In genomic region chr5:28648108-28648507, GRCh38 we compare ENCODE assay signal across 14 cellular contexts.
A peak's percentile ranks its signal among the peaks of the same experiment; 100 is the strongest.
DNase-seq lines count a peak whose midpoint lies in the region; ATAC-seq, FAIRE-seq and TF ChIP-seq lines count a peak whose summit lies in the region.
"Had no signal": no experiment of that assay in that cellular context is flagged by ENCODE, and none has a peak within 500 bp of the region (broad histone marks: within the 10 kb centered on the region; RNA-seq: fewer than 3 reads in every experiment).

No MANE protein-coding gene starts in this region.

- H4K5ac ChIP-seq in H1 (ENCODE audit: insufficient read length, low read depth, low read length) = no peak overlapping the region

- H2AFZ ChIP-seq in OCI-LY3 (ENCODE audit: low read depth, low read length) (0 out of 2 replicates have a peak overlapping the region, but pooled peaks have one; percentile 39), H1 (ENCODE audit: low read length) (peak overlapping the region; percentile 84)

- H2BK120ac ChIP-seq in H1 (replicated peaks; ENCODE audit: low read depth, low read length) = no peak overlapping the region

- H3K18ac ChIP-seq in H1 (ENCODE audit: extremely low read depth, low read length) = no peak overlapping the region

- H3K79me2 ChIP-seq in OCI-LY3 (ENCODE audit: low read length) = no peaks in the 10 kb centered on the region
- no peaks in the 10 kb centered on the region for H3K79me2 ChIP-seq in H1 (ENCODE audit: control insufficient read depth in 1 of 2, insufficient read depth in 2 of 2, low read length in 2 of 2)

- TF ChIP-seq RAD21 in H1 (IDR thresholded peaks at IDR 0.05 in 1 of 2, conservative IDR thresholded peaks at IDR 0.05 in 1 of 2; ENCODE audit: low read depth in 2 of 2, low read length in 2 of 2) = 0 out of 4 replicates have a peak, but pooled peaks have one; percentile 4 to 14

- no peak overlapping the region for H2BK15ac ChIP-seq in H1 (ENCODE audit: low read length)

- H3K9me3 ChIP-seq in OCI-LY3 (ENCODE audit: insufficient read depth, low read length) (no peaks in the 10 kb centered on the region), H1 (ENCODE audit: insufficient read depth in 2 of 2, low read depth in 1 of 2, low read length in 1 of 2) (no peaks in the 10 kb centered on the region), upper lobe of left lung (no peaks in the 10 kb centered on the region)
- H3K9me3 ChIP-seq: esophagus squamous epithelium had no signal

- no peaks in the 10 kb centered on the region for H3K4me1 ChIP-seq in OCI-LY3 (ENCODE audit: low read length)
- H3K4me1 ChIP-seq in H1 (replicated peaks in 1 of 4; ENCODE audit: control insufficient read depth in 3 of 4, insufficient read depth in 4 of 4, low read length in 3 of 4) = no peaks in the 10 kb centered on the region
- H3K4me1 ChIP-seq in upper lobe of left lung = no peaks in the 10 kb centered on the region
- H3K4me1 ChIP-seq: esophagus squamous epithelium had no signal

- no peaks in the 10 kb centered on the region for H3K27me3 ChIP-seq in OCI-LY3 (ENCODE audit: low read depth, low read length)
- H3K27me3 ChIP-seq in H1 (replicated peaks in 1 of 4; ENCODE audit: control insufficient read depth in 3 of 4, extremely low read depth in 1 of 4, insufficient read depth in 3 of 4, low read length in 3 of 4) = no peaks in the 10 kb centered on the region
- H3K27me3 ChIP-seq in upper lobe of left lung = no peaks in the 10 kb centered on the region
- H3K27me3 ChIP-seq: esophagus squamous epithelium had no signal

- H3K23ac ChIP-seq in H1 (ENCODE audit: insufficient read length) = no peak overlapping the region

- H2AK5ac ChIP-seq in H1 (ENCODE audit: low read depth, low read length) = no peak overlapping the region

- CTCF ChIA-PET in H1 (lab: Charles Lee; ENCODE audit: partially characterized antibody) = interaction anchor here (1.0 to 1.2 kb wide), 4 partner anchors 24 to 174 kb away, joined by 3 to 4 read pairs (median 3); no protein-coding TSS in a partner anchor

- H3K36me3 ChIP-seq in OCI-LY3 (replicated peaks; ENCODE audit: low read depth, low read length) (no peaks in the 10 kb centered on the region), H1 (ENCODE audit: control insufficient read depth in 2 of 4, insufficient read depth in 4 of 4, low read length in 3 of 4) (no peaks in the 10 kb centered on the region), upper lobe of left lung (no peaks in the 10 kb centered on the region)
- H3K36me3 ChIP-seq: esophagus squamous epithelium had no signal

- H3K27ac ChIP-seq in OCI-LY3 (ENCODE audit: low read length) (no peak overlapping the region), H1 (ENCODE audit: low read depth, low read length) (no peak overlapping the region), upper lobe of left lung (no peak overlapping the region)
- H3K27ac ChIP-seq: esophagus squamous epithelium had no signal

- 92% methylated on average over 2 of the region's 2 CpGs; no CpG with 5 or more reads in 1 of the 2 experiments for WGBS in H1 (ENCODE audit: extremely low coverage in 1 of 2, insufficient coverage in 1 of 2, insufficient read length in 1 of 2, insufficient replicate concordance in 2 of 2, low coverage in 1 of 2, low lambda C conversion rate in 2 of 2, missing lambda C conversion rate in 1 of 2), 2 experiments
- 80 to 86% methylated on average over 2 of the region's 2 CpGs for WGBS in upper lobe of left lung, 2 donors

- TF ChIP-seq POLR2A in H1 (IDR thresholded peaks at IDR 0.05; ENCODE audit: control extremely low read depth in 1 of 2, low read depth in 2 of 2, low read length in 2 of 2) (no peak), upper lobe of left lung (IDR thresholded peaks at IDR 0.05) (no peak)

- H3K4ac ChIP-seq in H1 (replicated peaks; ENCODE audit: insufficient read length, low read depth, low read length) = no peak overlapping the region

- no peak overlapping the region for H2BK5ac ChIP-seq in H1 (ENCODE audit: low read depth, low read length)

- POLR2A ChIA-PET in H1 (lab: Charles Lee; ENCODE audit: partially characterized antibody) = no interaction called here

- H4K20me1 ChIP-seq in OCI-LY3 (ENCODE audit: insufficient read depth, low read length) (no peaks in the 10 kb centered on the region), H1 (replicated peaks in 1 of 2; ENCODE audit: control insufficient read depth in 1 of 2, insufficient read depth in 2 of 2, low read length in 2 of 2) (no peaks in the 10 kb centered on the region)

- H3K9ac ChIP-seq in OCI-LY3 (ENCODE audit: low read length) (no peak overlapping the region), H1 (replicated peaks in 1 of 4; ENCODE audit: extremely low read depth in 1 of 4, low read depth in 3 of 4, low read length in 3 of 4) (no peak overlapping the region)

- H3K56ac ChIP-seq in H1 (replicated peaks; ENCODE audit: insufficient read length, low read depth, low read length) = no peak overlapping the region

- peak; percentile 59 for DNase-seq in NCI-H82 (lab: John Stamatoyannopoulos, UW)
- no peak for DNase-seq in NCI-H82 treated with DMSO at 0.1 percent for 48 hours (lab: John Stamatoyannopoulos, UW; ENCODE audit: unreplicated experiment)
- no peak for DNase-seq in H1 (ENCODE audit: low read depth in 1 of 2, low spot score in 2 of 2)
- peak; percentile 4 for DNase-seq in smooth muscle cell of the brain vasculature (ENCODE audit: low read depth, low spot score)
- no peak for DNase-seq in upper lobe of left lung
- no peak for DNase-seq in GM10266 (ENCODE audit: extremely low spot score)
- DNase-seq in NCI-H526 treated with DMSO at 0.1 percent for 48 hours (lab: John Stamatoyannopoulos, UW) = no peak
- DNase-seq: activated CD4-positive, alpha-beta T cell treated with anti-CD3 and anti-CD28 coated beads, Interleukin-2, amount 50 U/mL, for 48 hours; activated effector memory CD4-positive, alpha-beta T cell treated with anti-CD3 and anti-CD28 coated beads, Interleukin-2, amount 50 U/mL, for 16 hours; DMS79 treated with DMSO at 0.1 percent for 48 hours; esophagus squamous epithelium; kidney glomerular epithelial cell; NCI-H510A treated with DMSO at 0.1 percent for 48 hours had no signal

- ATAC-seq in upper lobe of left lung (ENCODE audit: low FRiP score in 2 of 2) = no peak

- no peak overlapping the region for H2BK20ac ChIP-seq in H1 (ENCODE audit: low read length)

- no peak for TF ChIP-seq CTCF in OCI-LY3 (IDR thresholded peaks at IDR 0.05; ENCODE audit: low read depth, low read length)
- peak in 2 of 3 experiments; percentile 16 to 42; a peak in 1 of 4 replicates for TF ChIP-seq CTCF in H1 (IDR thresholded peaks at IDR 0.05; ENCODE audit: control extremely low read depth in 1 of 3, insufficient read depth in 1 of 3, low read depth in 1 of 3, low read length in 3 of 3)
- TF ChIP-seq CTCF in upper lobe of left lung (IDR thresholded peaks at IDR 0.05) = no peak
- no peak for TF ChIP-seq CTCF in GM10266 (IDR thresholded peaks at IDR 0.05; ENCODE audit: control insufficient read depth, insufficient read depth, low read depth, missing control alignments)

- no peak overlapping the region for H4K8ac ChIP-seq in H1 (ENCODE audit: extremely low read depth, insufficient read depth, low read length)

- peak; percentile 75 for FAIRE-seq in H1 (lab: Jason Lieb, UNC)

- H2BK12ac ChIP-seq in H1 (ENCODE audit: low read depth, low read length) = no peak overlapping the region

- H3K4me2 ChIP-seq in OCI-LY3 (ENCODE audit: low read length) = no peak overlapping the region
- no peak overlapping the region for H3K4me2 ChIP-seq in H1 (ENCODE audit: insufficient read depth in 1 of 2, low read depth in 2 of 2, low read length in 2 of 2)

- TF ChIP-seq EP300 in H1 (IDR thresholded peaks at IDR 0.05; ENCODE audit: borderline replicate concordance in 1 of 2, low read depth in 2 of 2, low read length in 2 of 2) = no peak
- no peak for TF ChIP-seq EP300 in upper lobe of left lung (IDR thresholded peaks at IDR 0.05)

- H3K14ac ChIP-seq in H1 (ENCODE audit: insufficient read length) = no peak overlapping the region

- H3K4me3 ChIP-seq in OCI-LY3 (ENCODE audit: low read length) (no peak overlapping the region), H1 (ENCODE audit: extremely low read depth in 1 of 4, insufficient read depth in 2 of 4, low read depth in 3 of 4, low read length in 4 of 4) (no peak overlapping the region), upper lobe of left lung (no peak overlapping the region)
- H3K4me3 ChIP-seq: esophagus squamous epithelium had no signal

- H4K91ac ChIP-seq in H1 (replicated peaks; ENCODE audit: insufficient read length, low read length) = no peak overlapping the region

- no peaks in the 10 kb centered on the region for H3K23me2 ChIP-seq in H1 (ENCODE audit: low read depth, low read length)

- H3K79me1 ChIP-seq in H1 (ENCODE audit: low read depth, low read length) = no peaks in the 10 kb centered on the region

TF ChIP-seq in H1, 55 proteins besides CTCF, POLR2A, EP300 and RAD21 (continues in another document):
- no peak for TF ChIP-seq CBX5 (IDR thresholded peaks at IDR 0.05; ENCODE audit: low read depth, low read length)
- TF ChIP-seq NRF1 (IDR thresholded peaks at IDR 0.05; ENCODE audit: low read depth, low read length) = no peak
- no peak for TF ChIP-seq RBBP5 (IDR thresholded peaks at IDR 0.05; ENCODE audit: borderline replicate concordance, low read depth, low read length)
- no peak for TF ChIP-seq POLR2AphosphoS5 (IDR thresholded peaks at IDR 0.05; ENCODE audit: low read depth, low read length)
- TF ChIP-seq CHD2 (IDR thresholded peaks at IDR 0.05; ENCODE audit: low read length) = no peak
- TF ChIP-seq E2F6 (IDR thresholded peaks at IDR 0.05) = no peak
- no peak for TF ChIP-seq RXRA (IDR thresholded peaks at IDR 0.05; ENCODE audit: insufficient read depth, low read depth, low read length)
- no peak for TF ChIP-seq SIRT6 (IDR thresholded peaks at IDR 0.05; ENCODE audit: low read length)
- no peak for TF ChIP-seq ATF2 (IDR thresholded peaks at IDR 0.05; ENCODE audit: low read length)
- no peak for TF ChIP-seq ZNF274 (IDR thresholded peaks at IDR 0.05; ENCODE audit: borderline replicate concordance, extremely low read depth, low read length)
- no peak for TF ChIP-seq JUN (IDR thresholded peaks at IDR 0.05; ENCODE audit: low read depth, low read length)

Comparison
In these comparisons a context has a peak if more than half of its experiments do, and no peak if none do; other contexts are left out.
1. DNase-seq: peak in NCI-H82 (single experiment) and smooth muscle cell of the brain vasculature (single experiment); none in NCI-H82 treated with DMSO at 0.1 percent for 48 hours (single experiment), H1 (0 of 2), upper lobe of left lung (0 of 2), GM10266 (single experiment) and NCI-H526 treated with DMSO at 0.1 percent for 48 hours (single experiment).
2. CTCF ChIP-seq: peak in H1 (2 of 3); none in OCI-LY3 (single experiment), upper lobe of left lung (0 of 6) and GM10266 (single experiment).